Comparison of ENCODE assay signal across 8 cellular contexts in genomic region chr19:664913-665443, GRCh38.
A peak's percentile ranks its signal among the peaks of the same experiment; 100 is the strongest.
DNase-seq lines count a peak whose midpoint lies in the region; ATAC-seq and TF ChIP-seq lines count a peak whose summit lies in the region.

No MANE protein-coding gene starts in this region.

- TF ChIP-seq CTCF in C4-2B (conservative IDR thresholded peaks at IDR 0.05), result peak; percentile 97

- H3K9ac ChIP-seq in NT2/D1 (ENCODE audit: insufficient read length, low read depth), result peak overlapping the region; percentile 79
- H3K9ac ChIP-seq in mucosa of rectum (ENCODE audit: low read depth in 1 of 2, low read length in 2 of 2), result peak overlapping the region; percentile 24 to 61

- H3K27ac ChIP-seq in C4-2B (peak overlapping the region; percentile 24), mucosa of rectum (ENCODE audit: low read depth in 2 of 2, low read length in 2 of 2) (no peak overlapping the region)

- H3K36me3 ChIP-seq in NT2/D1 (ENCODE audit: insufficient read depth, insufficient read length, low read length) (peaks cover 22% of the 10 kb centered on the region), mucosa of rectum (ENCODE audit: control insufficient read depth in 2 of 2, insufficient read depth in 2 of 2, low read length in 2 of 2) (no peaks in the 10 kb centered on the region)

- H3K4me3 ChIP-seq in NT2/D1 (ENCODE audit: insufficient read length, low read depth) (no peak overlapping the region), mucosa of rectum (ENCODE audit: low read length in 2 of 2) (peak overlapping the region; percentile 48 to 65)

- peak in 60 of 76 experiments; percentile 11 to 80 (median 59) for DNase-seq in HUDEP-2 (lab: John Stamatoyannopoulos, UW; ENCODE audit: unreplicated experiment in 76 of 76)
- DNase-seq in NT2/D1 (ENCODE audit: low read depth, low spot score), result peak; percentile 81
- peak; percentile 76 for DNase-seq in activated T-cell treated with anti-CD3 and anti-CD28 coated beads for 1 hour (ENCODE audit: low read depth)
- DNase-seq in epidermal melanocyte (ENCODE audit: insufficient read length, low spot score), result peak; percentile 97
- peak; percentile 55 to 59 for DNase-seq in stimulated activated CD8-positive, alpha-beta memory T cell treated with anti-CD3 and anti-CD28 coated beads, Interleukin-4, amount 100 ng/mL, for 4 hours (ENCODE audit: low read depth in 2 of 2, low spot score in 1 of 2)

- H3K27me3 ChIP-seq in NT2/D1 (ENCODE audit: insufficient read depth, insufficient read length) (peaks cover 2% of the 10 kb centered on the region), mucosa of rectum (ENCODE audit: control insufficient read depth in 2 of 2, insufficient read depth in 2 of 2, low read length in 2 of 2) (no peaks in the 10 kb centered on the region)

- H3K9me3 ChIP-seq in NT2/D1 (ENCODE audit: insufficient read depth, low read length) (peaks cover 14% of the 10 kb centered on the region; the same call in 1 of the 2 replicates), mucosa of rectum (ENCODE audit: control insufficient read depth in 2 of 2, low read length in 2 of 2) (no peaks in the 10 kb centered on the region)

- ATAC-seq in GM19351 (IDR thresholded peaks at IDR 0.05; ENCODE audit: unreplicated experiment), result no peak

- H3K4me1 ChIP-seq in NT2/D1 (ENCODE audit: insufficient read depth, insufficient read length) (peaks cover 20% of the 10 kb centered on the region), mucosa of rectum (ENCODE audit: control insufficient read depth in 2 of 2, insufficient read depth in 2 of 2, low read length in 2 of 2) (peaks cover 30 to 35% of the 10 kb centered on the region in 2 donors)
